22 cellular contexts compared by ENCODE assay signal in genomic region chr12:113802000-113802749, GRCh38.
A peak's percentile ranks its signal among the peaks of the same experiment; 100 is the strongest.
DNase-seq lines count a peak whose midpoint lies in the region; ATAC-seq and TF ChIP-seq lines count a peak whose summit lies in the region.
"Had no signal": no experiment of that assay in that cellular context is flagged by ENCODE, and none has a peak within 500 bp of the region (broad histone marks: within the 10 kb centered on the region; RNA-seq: fewer than 3 reads in every experiment).

No MANE protein-coding gene starts in this region.

- ATAC-seq in PC-3 (peak; percentile 64), HG03342 (IDR thresholded peaks at IDR 0.05; ENCODE audit: unreplicated experiment) (no peak)
- ATAC-seq: GM23338 had no signal

- H3K4me3 Mint-ChIP-seq in neural crest cell = no peak overlapping the region
- H3K4me3 Mint-ChIP-seq: CD4-positive, CD25-positive, alpha-beta regulatory T cell; GM23338; IgD-negative memory B cell had no signal

- no peak overlapping the region for H3K9ac ChIP-seq in PC-3 (ENCODE audit: low read length)
- H3K9ac ChIP-seq: BLaER1, KMS-11, SK-N-SH had no signal

- H3K4me3 ChIP-seq in PC-3 (ENCODE audit: low read length) (no peak overlapping the region), epithelial cell of esophagus (ENCODE audit: low read length) (no peak overlapping the region), spleen (no peak overlapping the region), coronary artery (no peak overlapping the region)
- H3K4me3 ChIP-seq: BLaER1, GM23338, HAP-1 had no signal

- H2AFZ ChIP-seq in PC-3 (ENCODE audit: low read length) = no peak overlapping the region
- H2AFZ ChIP-seq: GM23338 had no signal

- H3K36me3 Mint-ChIP-seq in neural crest cell (ENCODE audit: low read depth) = peaks cover 5% of the 10 kb centered on the region

- H3K4me1 ChIP-seq in PC-3 (ENCODE audit: insufficient read depth, low read length) = peaks cover 9% of the 10 kb centered on the region; the same call in 1 of the 2 replicates
- no peaks in the 10 kb centered on the region for H3K4me1 ChIP-seq in spleen
- H3K4me1 ChIP-seq: HAP-1 had no signal

- no TSS peak for BruUV-seq in PC-3 (replicated peaks; lab: Mats Ljungman, UMichigan)

- intact Hi-C loops in PC-3 (cut with micrococcal nuclease) (no loop called here), spleen (cut with DNase I; ENCODE audit: low total_unique reads) (no loop called here)

- no peaks in the 10 kb centered on the region for H3F3A ChIP-seq in PC-3 (ENCODE audit: low read length, unreplicated experiment)

- TF ChIP-seq POLR2A in spleen (IDR thresholded peaks at IDR 0.05) = no peak

- H3K4me2 ChIP-seq in PC-3 (ENCODE audit: low read length) = peak overlapping the region; percentile 6; the same call in 1 of the 2 replicates
- H3K4me2 ChIP-seq: BLaER1, GM23338, KMS-11, SK-N-SH had no signal

- DNase-seq in PC-3 (peak; percentile 47), epithelial cell of esophagus (ENCODE audit: low read depth) (peak; percentile 39), neural crest cell (ENCODE audit: low read depth, low spot score) (no peak), spleen (peak; percentile 57), coronary artery (ENCODE audit: low spot score) (no peak), NOMO-1 treated with dmso at 0.1 percent for 144 hours (lab: John Stamatoyannopoulos, UW; ENCODE audit: unreplicated experiment) (no peak)
- DNase-seq: CD4-positive, CD25-positive, alpha-beta regulatory T cell; DMS53; NCI-H1048; NCI-H1417; NCI-H1694; NCI-H2029 treated with DMSO at 0.1 percent for 48 hours; NCI-H446 treated with DMSO at 0.1 percent for 48 hours; NCI-H526 treated with DMSO at 0.1 percent for 48 hours; SIG-M5; SK-N-SH had no signal

- no peaks in the 10 kb centered on the region for H3K79me2 ChIP-seq in PC-3 (ENCODE audit: low read length)

- H3K9me3 ChIP-seq in PC-3 (ENCODE audit: low read length) = no peaks in the 10 kb centered on the region
- H3K9me3 ChIP-seq in spleen = peaks cover 0 to 14% (median 11%) of the 10 kb centered on the region in 8 donors
- H3K9me3 ChIP-seq: HAP-1 had no signal

- no peaks in the 10 kb centered on the region for H4K20me1 ChIP-seq in PC-3 (ENCODE audit: low read length)
- H4K20me1 ChIP-seq: BLaER1 had no signal

- peak overlapping the region; percentile 35 for H3K27ac Mint-ChIP-seq in neural crest cell (ENCODE audit: unreplicated experiment)
- H3K27ac Mint-ChIP-seq: CD4-positive, CD25-positive, alpha-beta regulatory T cell; GM23338; IgD-negative memory B cell had no signal

- 85 to 90% (median 89%) methylated on average over 11 to 17 of the region's 17 CpGs for WGBS in spleen, 5 donors

- H3K27me3 ChIP-seq in PC-3 (ENCODE audit: low read length) (no peaks in the 10 kb centered on the region), spleen (replicated peaks in 1 of 7) (no peaks in the 10 kb centered on the region)
- H3K27me3 ChIP-seq: BLaER1 had no signal

- no peaks in the 10 kb centered on the region for H3K9me3 Mint-ChIP-seq in neural crest cell
- H3K9me3 Mint-ChIP-seq: GM23338 had no signal

- no peaks in the 10 kb centered on the region for H3K27me3 Mint-ChIP-seq in neural crest cell (ENCODE audit: low read depth)
- H3K27me3 Mint-ChIP-seq: CD4-positive, CD25-positive, alpha-beta regulatory T cell; IgD-negative memory B cell had no signal

- H3K27ac ChIP-seq in PC-3 (ENCODE audit: low read length) (no peak overlapping the region), spleen (no peak overlapping the region), coronary artery (no peak overlapping the region)
- H3K27ac ChIP-seq: BLaER1, KMS-11 had no signal

- no peaks in the 10 kb centered on the region for H3K9me2 ChIP-seq in PC-3 (replicated peaks; ENCODE audit: low read length)
- H3K9me2 ChIP-seq: SK-N-SH had no signal

- H3K36me3 ChIP-seq in PC-3 (ENCODE audit: low read depth, low read length) (no peaks in the 10 kb centered on the region), spleen (no peaks in the 10 kb centered on the region)
- H3K36me3 ChIP-seq: BLaER1, HAP-1 had no signal

- CTCF ChIA-PET in PC-3 (lab: Charles Lee) = no interaction called here

- H3K4me1 Mint-ChIP-seq in neural crest cell = no peaks in the 10 kb centered on the region
- H3K4me1 Mint-ChIP-seq: CD4-positive, CD25-positive, alpha-beta regulatory T cell had no signal

- TF ChIP-seq CTCF in PC-3 (conservative IDR thresholded peaks at IDR 0.05; ENCODE audit: low read depth, low read length) (no peak), epithelial cell of esophagus (IDR thresholded peaks at IDR 0.05; ENCODE audit: insufficient read depth, low read depth, low read length, missing control alignments) (no peak), neural crest cell (conservative IDR thresholded peaks at IDR 0.05) (no peak), spleen (IDR thresholded peaks at IDR 0.05 in 8 of 11, conservative IDR thresholded peaks at IDR 0.05 in 3 of 11) (no peak), coronary artery (IDR thresholded peaks at IDR 0.05) (no peak)

- POLR2A ChIA-PET in PC-3 (lab: Charles Lee; ENCODE audit: unreplicated experiment) = no interaction called here

Comparison
In these comparisons a context has a peak if more than half of its experiments do, and no peak if none do; other contexts are left out.
1. DNase-seq: peak in PC-3 (single experiment), epithelial cell of esophagus (single experiment) and spleen (single experiment); none in neural crest cell (single experiment), coronary artery (single experiment) and NOMO-1 treated with dmso at 0.1 percent for 144 hours (single experiment).